Comparison of ENCODE assay signal across 14 cellular contexts in the genomic region with DNA sequence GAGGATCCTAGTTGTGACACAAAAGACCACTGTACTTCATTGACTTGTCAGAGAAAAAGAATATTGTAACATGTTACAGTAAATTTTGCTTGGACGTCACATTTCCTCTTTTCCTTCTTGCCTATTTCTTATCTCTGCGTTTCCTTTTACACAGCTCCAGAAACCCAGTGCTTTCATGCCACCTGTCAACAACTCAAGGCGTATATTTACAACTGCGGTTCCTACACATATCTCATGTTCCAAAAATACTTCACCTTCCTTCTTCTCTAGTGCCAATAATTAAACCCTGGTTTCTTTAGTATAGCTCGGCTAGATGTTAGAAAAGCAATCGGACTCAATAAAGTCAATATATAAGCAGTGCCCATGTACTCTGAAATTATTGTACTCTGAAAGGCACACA.
DNase-seq lines count a peak whose midpoint lies in the region; ATAC-seq and TF ChIP-seq lines count a peak whose summit lies in the region.
"Had no signal": no experiment of that assay in that cellular context is flagged by ENCODE, and none has a peak within 500 bp of the region (broad histone marks: within the 10 kb centered on the region; RNA-seq: fewer than 3 reads in every experiment).

No MANE protein-coding gene starts in this region.

- TF ChIP-seq CTCF in right atrium auricular region (IDR thresholded peaks at IDR 0.05) (no peak), cardiac muscle cell (IDR thresholded peaks at IDR 0.05; ENCODE audit: low read depth, low read length) (no peak)

- intact Hi-C loops in Right ventricle myocardium inferior (cut with DNase I): no loop called here
- intact Hi-C loops in left ventricle myocardium superior (cut with micrococcal nuclease): no loop called here

- H3K27me3 ChIP-seq in right atrium auricular region: no peaks in the 10 kb centered on the region
- H3K27me3 ChIP-seq in cardiac muscle cell: no peaks in the 10 kb centered on the region
- H3K27me3 ChIP-seq: BLaER1 had no signal

- peak overlapping the region in 1 of 2 donors; percentile 52 for H3K27ac ChIP-seq in right atrium auricular region
- peak overlapping the region; percentile 86 for H3K27ac ChIP-seq in cardiac muscle cell
- H3K27ac ChIP-seq: 22Rv1, BLaER1 had no signal

- H3K4me1 ChIP-seq in right atrium auricular region: peaks cover 0 to 4% of the 10 kb centered on the region in 2 donors
- peaks cover 36% of the 10 kb centered on the region for H3K4me1 ChIP-seq in cardiac muscle cell (ENCODE audit: low read depth)
- H3K4me1 ChIP-seq: BLaER1, Caco-2, HAP-1 had no signal

- no peaks in the 10 kb centered on the region for H3K36me3 ChIP-seq in right atrium auricular region
- H3K36me3 ChIP-seq in cardiac muscle cell: no peaks in the 10 kb centered on the region
- H3K36me3 ChIP-seq: BLaER1, HAP-1 had no signal

- DNase-seq in Right ventricle myocardium inferior (ENCODE audit: missing footprints) (no peak), right atrium auricular region (ENCODE audit: low spot score) (no peak), cardiac muscle cell (ENCODE audit: low read depth in 1 of 2, low spot score in 1 of 2) (peak in 1 of 2 donors; percentile 82), left ventricle myocardium superior (no peak), epidermal melanocyte (ENCODE audit: insufficient read length, low spot score) (no peak), foreskin melanocyte (no peak), NCI-H1436 treated with DMSO at 0.1 percent for 48 hours (lab: John Stamatoyannopoulos, UW) (no peak)
- DNase-seq: Caco-2; CD8-positive, alpha-beta memory T cell; DMS53; GF-D8 had no signal

- ATAC-seq in Right ventricle myocardium inferior: peak; percentile 71
- peak; percentile 91 for ATAC-seq in left ventricle myocardium superior

- no peaks in the 10 kb centered on the region for H3K9me3 ChIP-seq in right atrium auricular region
- H3K9me3 ChIP-seq in cardiac muscle cell (ENCODE audit: low read depth): no peaks in the 10 kb centered on the region
- H3K9me3 ChIP-seq: BLaER1, Caco-2, HAP-1 had no signal

- no peak overlapping the region for H3K4me3 ChIP-seq in right atrium auricular region
- H3K4me3 ChIP-seq in cardiac muscle cell: no peak overlapping the region
- H3K4me3 ChIP-seq: BLaER1, HAP-1 had no signal
